Comparison of ENCODE assay signal across 16 cellular contexts in genomic region chr3:158771982-158772381, GRCh38. TPM values are rescaled to one million over a fixed set of nuclear protein-coding genes. Genes with fewer than 3 reads are reported as not detected.
"Had no signal": no experiment of that assay in that cellular context is flagged by ENCODE, and none has a peak within 500 bp of the region (broad histone marks: within the 10 kb centered on the region; RNA-seq: fewer than 3 reads in every experiment).

No MANE protein-coding gene starts in this region.

- H3K36me3 Mint-ChIP-seq: activated CD8-positive, alpha-beta memory T cell treated with anti-CD3 and anti-CD28 coated beads, Interleukin-2, amount 10 ng/mL, durations not matched to agents 7 days and 5 days; activated naive CD8-positive, alpha-beta T cell treated with anti-CD3 and anti-CD28 coated beads, Interleukin-2, amount 10 ng/mL, durations not matched to agents 7 days and 5 days; memory B cell; neural progenitor cell had no signal

- H3K4me3 Mint-ChIP-seq: activated CD8-positive, alpha-beta memory T cell treated with anti-CD3 and anti-CD28 coated beads, Interleukin-2, amount 10 ng/mL, durations not matched to agents 7 days and 5 days; activated naive CD8-positive, alpha-beta T cell treated with anti-CD3 and anti-CD28 coated beads, Interleukin-2, amount 10 ng/mL, durations not matched to agents 7 days and 5 days; memory B cell; neural progenitor cell had no signal

- DNase-seq: activated CD4-positive, alpha-beta T cell treated with anti-CD3 and anti-CD28 coated beads, Interleukin-2, amount 50 U/mL, for 48 hours; activated CD4-positive, CD25-positive, alpha-beta regulatory T cell treated with anti-CD3 and anti-CD28 coated beads, Interleukin-2, amount 50 U/mL, for 72 hours; activated CD8-positive, alpha-beta memory T cell treated with anti-CD3 and anti-CD28 coated beads, Interleukin-2, amount 10 ng/mL, durations not matched to agents 7 days and 5 days; activated gamma-delta T cell treated with Interleukin-2 at 50 U/mL for 16 hours; activated naive CD8-positive, alpha-beta T cell treated with anti-CD3 and anti-CD28 coated beads, Interleukin-2, amount 10 ng/mL, durations not matched to agents 7 days and 5 days; activated T-cell treated with anti-CD3 and anti-CD28 coated beads, Interleukin-2, amount 50 U/mL, for 48 hours; anterior cingulate cortex; foreskin fibroblast had no signal

- H3K27ac ChIP-seq: neural progenitor cell, parathyroid adenoma had no signal

- H3K4me3 ChIP-seq: neural progenitor cell, skin epidermis had no signal

- H3K27ac Mint-ChIP-seq: activated CD8-positive, alpha-beta memory T cell treated with anti-CD3 and anti-CD28 coated beads, Interleukin-2, amount 10 ng/mL, durations not matched to agents 7 days and 5 days; activated naive CD8-positive, alpha-beta T cell treated with anti-CD3 and anti-CD28 coated beads, Interleukin-2, amount 10 ng/mL, durations not matched to agents 7 days and 5 days; memory B cell; neural progenitor cell had no signal

- H3K36me3 ChIP-seq: neural progenitor cell had no signal

- FAIRE-seq: bronchial epithelial cell had no signal

- H3K27me3 Mint-ChIP-seq: activated CD8-positive, alpha-beta memory T cell treated with anti-CD3 and anti-CD28 coated beads, Interleukin-2, amount 10 ng/mL, durations not matched to agents 7 days and 5 days; activated naive CD8-positive, alpha-beta T cell treated with anti-CD3 and anti-CD28 coated beads, Interleukin-2, amount 10 ng/mL, durations not matched to agents 7 days and 5 days; memory B cell had no signal

- H3K27me3 ChIP-seq: neural progenitor cell had no signal

- H3K4me1 Mint-ChIP-seq: memory B cell had no signal

- H3K9me3 Mint-ChIP-seq: activated naive CD8-positive, alpha-beta T cell treated with anti-CD3 and anti-CD28 coated beads, Interleukin-2, amount 10 ng/mL, durations not matched to agents 7 days and 5 days; memory B cell; neural progenitor cell had no signal

- ATAC-seq: activated CD8-positive, alpha-beta memory T cell treated with anti-CD3 and anti-CD28 coated beads, Interleukin-2, amount 10 ng/mL, durations not matched to agents 7 days and 5 days; esophagus mucosa; left lobe of liver had no signal

- H3K4me1 ChIP-seq: parathyroid adenoma had no signal

RNA-seq across cellular contexts. Expression of gene RARRES1, which starts 39.7 kb away (rescaled TPM):
- total RNA-seq: activated CD8-positive, alpha-beta memory T cell treated with anti-CD3 and anti-CD28 coated beads, Interleukin-2, amount 10 ng/mL, durations not matched to agents 7 days and 5 days; activated naive CD8-positive, alpha-beta T cell treated with anti-CD3 and anti-CD28 coated beads, Interleukin-2, amount 10 ng/mL, durations not matched to agents 7 days and 5 days; T-helper 2 cell treated with Interferon-gamma antibody and Interleukin-4, amounts not matched to agents 100 ng/mL and 5 ng/mL, for 36 hours had no signal
